ENCODE assay signal across 1 cellular context in the genomic region with DNA sequence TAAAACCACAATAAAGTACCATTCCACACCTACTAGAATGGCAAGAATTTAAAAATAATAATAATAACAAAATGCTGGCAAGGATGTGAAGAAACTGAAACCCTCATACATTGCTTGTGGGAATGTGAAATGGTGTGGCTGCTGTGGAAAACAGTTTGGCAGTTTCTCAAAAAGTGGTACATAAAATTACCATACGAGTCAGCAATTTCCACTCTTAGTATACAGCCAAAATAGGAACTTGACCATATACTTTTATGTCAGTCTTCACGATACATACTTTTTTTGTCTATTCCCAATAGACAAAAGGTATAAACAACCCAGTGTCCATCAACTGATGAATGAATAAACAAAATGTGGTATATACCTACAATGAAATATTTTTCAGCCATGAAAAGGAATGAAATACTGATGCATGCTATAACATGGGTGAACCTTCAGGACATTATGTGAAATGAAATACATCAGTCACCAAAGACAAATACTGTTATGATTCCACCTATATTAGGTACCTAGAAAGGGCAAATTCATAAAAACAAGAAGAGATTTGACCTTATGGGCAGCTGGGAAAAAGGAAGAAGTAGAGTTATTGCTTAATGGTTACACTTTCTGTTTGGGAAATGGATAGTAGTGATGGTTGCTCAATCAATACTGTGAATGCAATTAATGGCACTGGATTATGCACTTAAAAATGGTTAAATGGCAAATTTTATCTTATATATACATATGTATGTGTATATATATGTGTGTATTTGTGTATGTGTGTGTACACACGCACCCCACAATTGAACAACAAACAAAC.
TF ChIP-seq lines count a peak whose summit lies in the region.

No MANE protein-coding gene starts in this region.

TF ChIP-seq in A549, 52 proteins besides CTCF, POLR2A, EP300 and RAD21 (continued from another document):
- TF ChIP-seq POLR2AphosphoS2 (conservative IDR thresholded peaks at IDR 0.05; ENCODE audit: low read length): no peak
